In genomic region chr6:153511896-153512496, GRCh38 we compare ENCODE assay signal across 8 cellular contexts.
DNase-seq lines count a peak whose midpoint lies in the region; ATAC-seq, FAIRE-seq and TF ChIP-seq lines count a peak whose summit lies in the region.

No MANE protein-coding gene starts in this region.

- DNase-seq in AG09319 (ENCODE audit: extremely low read depth, low read depth) (no peak), NCI-H1105 treated with DMSO at 0.1 percent for 48 hours (lab: John Stamatoyannopoulos, UW) (peak; percentile 18), body of pancreas (peak in 1 of 4 donors; percentile 11), kidney (no peak), DMS114 treated with DMSO at 0.1 percent for 48 hours (lab: John Stamatoyannopoulos, UW; ENCODE audit: unreplicated experiment) (no peak)
- no peak for DNase-seq in activated T-cell treated with anti-CD3 and anti-CD28 coated beads, Interleukin-2, amount 50 U/mL, for 72 hours

- H3K4me3 Mint-ChIP-seq in activated T-cell treated with anti-CD3 and anti-CD28 coated beads, Interleukin-2, amount 50 U/mL, for 72 hours: no peak overlapping the region

- TF ChIP-seq POLR2A in GM18505 (IDR thresholded peaks at IDR 0.05; ENCODE audit: borderline replicate concordance, extremely low read depth, insufficient read depth, insufficient read length) (no peak), body of pancreas (IDR thresholded peaks at IDR 0.05) (no peak)

- intact Hi-C loops in body of pancreas (cut with DNase I): no loop called here
- intact Hi-C loops in kidney (cut with DNase I): no loop called here

- H3K36me3 ChIP-seq in body of pancreas (replicated peaks in 1 of 2; ENCODE audit: insufficient read depth in 1 of 2, low read depth in 2 of 2): no peaks in the 10 kb centered on the region
- H3K36me3 ChIP-seq in kidney (ENCODE audit: control insufficient read depth in 1 of 2, insufficient read depth in 2 of 2, low read length in 2 of 2): no peaks in the 10 kb centered on the region

- H3K9ac ChIP-seq in kidney (ENCODE audit: low read length in 2 of 2): no peak overlapping the region

- H3K36me3 Mint-ChIP-seq in activated T-cell treated with anti-CD3 and anti-CD28 coated beads, Interleukin-2, amount 50 U/mL, for 72 hours (ENCODE audit: insufficient read depth in 2 of 2): no peaks in the 10 kb centered on the region

- H3K4me1 Mint-ChIP-seq in activated T-cell treated with anti-CD3 and anti-CD28 coated beads, Interleukin-2, amount 50 U/mL, for 72 hours (ENCODE audit: low read depth): no peaks in the 10 kb centered on the region

- WGBS in body of pancreas, 2 donors: 33 to 36% methylated on average over 2 of the region's 2 CpGs

- H3K4me1 ChIP-seq in body of pancreas (no peaks in the 10 kb centered on the region), kidney (ENCODE audit: control insufficient read depth in 1 of 2, insufficient read depth in 1 of 2, low read depth in 1 of 2, low read length in 2 of 2) (no peaks in the 10 kb centered on the region)

- no peak overlapping the region for H3K4me3 ChIP-seq in body of pancreas
- H3K4me3 ChIP-seq in kidney (ENCODE audit: low read length in 2 of 2): no peak overlapping the region

- H3K27me3 Mint-ChIP-seq in activated T-cell treated with anti-CD3 and anti-CD28 coated beads, Interleukin-2, amount 50 U/mL, for 72 hours (ENCODE audit: low read depth): no peaks in the 10 kb centered on the region

- H3K27ac Mint-ChIP-seq in activated T-cell treated with anti-CD3 and anti-CD28 coated beads, Interleukin-2, amount 50 U/mL, for 72 hours: no peak overlapping the region

- FAIRE-seq in kidney (lab: Jason Lieb, UNC): no peak

- H3K9me3 ChIP-seq in body of pancreas: no peaks in the 10 kb centered on the region
- no peaks in the 10 kb centered on the region for H3K9me3 ChIP-seq in kidney (ENCODE audit: control insufficient read depth in 1 of 2, low read length in 2 of 2)

- TF ChIP-seq CTCF in AG09319 (IDR thresholded peaks at IDR 0.05; ENCODE audit: low read depth, low read length) (peak; percentile 63), body of pancreas (IDR thresholded peaks at IDR 0.05) (peak in 6 of 7 experiments; percentile 44 to 57 (median 54)), kidney (IDR thresholded peaks at IDR 0.05; ENCODE audit: borderline replicate concordance, extremely low read depth, insufficient read depth) (peak; percentile 42)

- no peaks in the 10 kb centered on the region for H3K9me3 Mint-ChIP-seq in activated T-cell treated with anti-CD3 and anti-CD28 coated beads, Interleukin-2, amount 50 U/mL, for 72 hours

- no peaks in the 10 kb centered on the region for H3K27me3 ChIP-seq in body of pancreas

- ATAC-seq in GM18505 (IDR thresholded peaks at IDR 0.05; ENCODE audit: unreplicated experiment): peak; percentile 79
- ATAC-seq in HG02870 (IDR thresholded peaks at IDR 0.05; ENCODE audit: unreplicated experiment): peak; percentile 91
- ATAC-seq in body of pancreas: no peak
- no peak for ATAC-seq in activated T-cell treated with anti-CD3 and anti-CD28 coated beads, Interleukin-2, amount 50 U/mL, for 72 hours (replicated peaks in 1 of 2)

- H3K27ac ChIP-seq in body of pancreas: no peak overlapping the region
- H3K27ac ChIP-seq in kidney (ENCODE audit: low read depth in 2 of 2, low read length in 2 of 2): no peak overlapping the region

Comparison
In these comparisons a context has a peak if more than half of its experiments do, and no peak if none do; other contexts are left out.
1. ATAC-seq: peak in GM18505 (single experiment) and HG02870 (single experiment); none in body of pancreas (single experiment) and activated T-cell treated with anti-CD3 and anti-CD28 coated beads, Interleukin-2, amount 50 U/mL, for 72 hours (0 of 2).
2. Peak in every context shown above with its lines, with median percentiles within 50 percentile points of each other: CTCF ChIP-seq.